Comparison of ENCODE assay signal across 8 cellular contexts in genomic region chr7:106126170-106126938, GRCh38. TPM values are rescaled to one million over a fixed set of nuclear protein-coding genes. Genes with fewer than 3 reads are reported as not detected.
DNase-seq lines count a peak whose midpoint lies in the region; ATAC-seq and TF ChIP-seq lines count a peak whose summit lies in the region.

No MANE protein-coding gene starts in this region.

- H3K27ac ChIP-seq in coronary artery, result no peak overlapping the region

- H3K4me3 ChIP-seq in MG63 (no peak overlapping the region), coronary artery (no peak overlapping the region)

- peaks cover 2 to 6% (median 5%) of the 10 kb centered on the region in 3 donors for H3K27me3 Mint-ChIP-seq in CD14-positive monocyte (ENCODE audit: low read depth in 3 of 3)
- peaks cover 3% of the 10 kb centered on the region for H3K27me3 Mint-ChIP-seq in activated CD4-positive, alpha-beta memory T cell treated with anti-CD3 and anti-CD28 coated beads for 36 hours

- peaks cover 0 to 3% (median 0%) of the 10 kb centered on the region in 7 donors for H3K9me3 Mint-ChIP-seq in CD14-positive monocyte
- no peaks in the 10 kb centered on the region for H3K9me3 Mint-ChIP-seq in activated CD4-positive, alpha-beta memory T cell treated with anti-CD3 and anti-CD28 coated beads for 36 hours

- no peaks in the 10 kb centered on the region for H3K36me3 ChIP-seq in MG63

- intact Hi-C loops in CD14-positive monocyte (cut with micrococcal nuclease), result no loop called here
- intact Hi-C loops in activated CD4-positive, alpha-beta memory T cell treated with anti-CD3 and anti-CD28 coated beads for 36 hours (cut with micrococcal nuclease), result loop anchor here (1.0 kb wide), 2 partner anchors 14 to 55 kb away; partner anchors contain the start of gene SYPL1
- intact Hi-C loops in left colon (cut with DNase I, micrococcal nuclease), result no loop called here

- no peak for TF ChIP-seq CTCF in CD14-positive monocyte (IDR thresholded peaks at IDR 0.05)
- no peak for TF ChIP-seq CTCF in coronary artery (IDR thresholded peaks at IDR 0.05)

- no peaks in the 10 kb centered on the region for H3K36me3 Mint-ChIP-seq in CD14-positive monocyte
- H3K36me3 Mint-ChIP-seq in activated CD4-positive, alpha-beta memory T cell treated with anti-CD3 and anti-CD28 coated beads for 36 hours, result no peaks in the 10 kb centered on the region

- H3K27ac Mint-ChIP-seq in CD14-positive monocyte, result peak overlapping the region in 3 of 7 donors; percentile 25 to 50 (median 27)
- peak overlapping the region; percentile 14 for H3K27ac Mint-ChIP-seq in activated CD4-positive, alpha-beta memory T cell treated with anti-CD3 and anti-CD28 coated beads for 36 hours

- no peak for TF ChIP-seq POLR2A in erythroblast (IDR thresholded peaks at IDR 0.05; ENCODE audit: low read length)

- peak overlapping the region in 1 of 2 donors; percentile 33 for H3K4me3 Mint-ChIP-seq in CD14-positive monocyte
- H3K4me3 Mint-ChIP-seq in activated CD4-positive, alpha-beta memory T cell treated with anti-CD3 and anti-CD28 coated beads for 36 hours, result peak overlapping the region; percentile 56

- POLR2A ChIA-PET in activated CD4-positive, alpha-beta memory T cell treated with anti-CD3 and anti-CD28 coated beads for 36 hours (lab: Charles Lee), result interaction anchor here (0.5 to 1.1 kb wide), 2 partner anchors 14 to 51 kb away, joined by 3 to 6 read pairs; partner anchors contain the start of gene SYPL1

- DNase-seq in CD14-positive monocyte (ENCODE audit: low spot score) (peak; percentile 79), MG63 (peak; percentile 57), left colon (peak in 1 of 2 donors; percentile 46), erythroblast (lab: John Stamatoyannopoulos, UW) (no peak), coronary artery (ENCODE audit: low spot score) (no peak), GM19240 (ENCODE audit: insufficient read length, low spot score) (no peak)
- peak; percentile 56 for DNase-seq in activated CD4-positive, alpha-beta memory T cell treated with anti-CD3 and anti-CD28 coated beads for 36 hours

- CTCF ChIA-PET in activated CD4-positive, alpha-beta memory T cell treated with anti-CD3 and anti-CD28 coated beads for 36 hours (lab: Charles Lee), result interaction anchor here (0.6 to 1.7 kb wide), 6 partner anchors 14 to 105 kb away, joined by 3 to 10 read pairs (median 4); partner anchors contain the start of gene SYPL1

- H3K4me1 Mint-ChIP-seq in CD14-positive monocyte, result peaks cover 13% of the 10 kb centered on the region
- peaks cover 14% of the 10 kb centered on the region for H3K4me1 Mint-ChIP-seq in activated CD4-positive, alpha-beta memory T cell treated with anti-CD3 and anti-CD28 coated beads for 36 hours (ENCODE audit: low read depth)

- H3K27me3 ChIP-seq in MG63, result no peaks in the 10 kb centered on the region

- H3K9me3 ChIP-seq in MG63, result no peaks in the 10 kb centered on the region

- ATAC-seq in left colon (peak; percentile 62), GM21390 (IDR thresholded peaks at IDR 0.05; ENCODE audit: unreplicated experiment) (no peak)

RNA-seq across cellular contexts. Expression of gene SYPL1, which starts 14.2 kb away (rescaled TPM):
- 10 to 100 TPM; 64.7 to 82.1 TPM for polyA plus RNA-seq in CD14-positive monocyte
- 27.7 and 42.8 TPM in 2 replicates for total RNA-seq in MG63 (2014; rRNA removed; shearing (Covaris generic); ENCODE audit: low replicate concordance)
- total RNA-seq in activated CD4-positive, alpha-beta memory T cell treated with anti-CD3 and anti-CD28 coated beads for 36 hours, result 10 to 100 TPM; 27.4 to 29.1 TPM
- total RNA-seq in left colon, result 10 to 100 TPM; 71.9 to 84.2 TPM

Comparison
In these comparisons a context has a peak if more than half of its experiments do, and no peak if none do; other contexts are left out.
1. DNase-seq: peak in CD14-positive monocyte (single experiment), MG63 (single experiment) and activated CD4-positive, alpha-beta memory T cell treated with anti-CD3 and anti-CD28 coated beads for 36 hours (single experiment); none in erythroblast (0 of 2), coronary artery (single experiment) and GM19240 (single experiment).